ENCODE assay signal across 25 cellular contexts in the genomic region with DNA sequence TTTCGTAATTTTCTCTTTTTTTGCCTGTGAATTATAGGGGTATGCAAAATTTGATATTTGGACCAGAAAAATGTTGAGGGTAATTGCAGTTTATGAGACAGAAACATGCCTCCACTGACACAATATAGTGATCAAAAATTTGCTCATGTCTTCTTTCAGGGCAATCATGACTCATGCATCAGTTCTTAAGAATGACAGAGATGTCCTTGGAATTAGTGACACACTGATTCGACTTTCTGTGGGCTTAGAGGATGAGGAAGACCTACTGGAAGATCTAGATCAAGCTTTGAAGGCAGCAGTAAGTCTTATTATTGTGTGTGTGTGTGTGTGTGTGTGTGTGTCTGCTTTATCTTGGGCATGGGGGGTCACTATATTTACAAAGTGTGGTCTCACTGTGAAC. TPM values are rescaled to one million over a fixed set of nuclear protein-coding genes. Genes with fewer than 3 reads are reported as not detected.
DNase-seq lines count a peak whose midpoint lies in the region; ATAC-seq lines count a peak whose summit lies in the region.
"Had no signal": no experiment of that assay in that cellular context is flagged by ENCODE, and none has a peak within 500 bp of the region (broad histone marks: within the 10 kb centered on the region; RNA-seq: fewer than 3 reads in every experiment).

No MANE protein-coding gene starts in this region.

- no peak overlapping the region for H3K18ac ChIP-seq in mesenchymal stem cell (ENCODE audit: low read depth in 1 of 2, low read length in 2 of 2)

- H3K36me3 Mint-ChIP-seq in activated CD4-positive, alpha-beta memory T cell treated with anti-CD3 and anti-CD28 coated beads for 36 hours, result peaks cover 21% of the 10 kb centered on the region
- H3K36me3 Mint-ChIP-seq in activated CD4-positive, alpha-beta memory T cell treated with anti-CD3 and anti-CD28 coated beads, Interleukin-2, amount 10 ng/mL, durations not matched to agents 7 days and 5 days (ENCODE audit: low read depth), result peaks cover 6% of the 10 kb centered on the region
- H3K36me3 Mint-ChIP-seq in activated T-helper 2 cell treated with anti-CD3 and anti-CD28 coated beads, Interferon-gamma antibody, Interleukin-2, Interleukin-4, amounts not matched to agents 10 μg/mL and 5 μg/mL and 100 μg/mL, durations not matched to agents 14 hours and 24 hours and 36 hours (ENCODE audit: low read depth), result peaks cover 49% of the 10 kb centered on the region

- H3K79me1 ChIP-seq in mesenchymal stem cell (replicated peaks; ENCODE audit: low read length, poor library complexity, severe bottlenecking), result no peaks in the 10 kb centered on the region

- intact Hi-C loops in activated CD4-positive, alpha-beta memory T cell treated with anti-CD3 and anti-CD28 coated beads for 36 hours (cut with micrococcal nuclease), result loop anchor here (1.0 to 2.0 kb wide), 3 partner anchors 14 to 66 kb away; a partner anchor contains a TSS
- intact Hi-C loops in activated T-helper 2 cell treated with anti-CD3 and anti-CD28 coated beads, Interferon-gamma antibody, Interleukin-2, Interleukin-4, amounts not matched to agents 10 μg/mL and 5 μg/mL and 100 μg/mL, durations not matched to agents 14 hours and 24 hours and 36 hours (cut with micrococcal nuclease), result no loop called here

- H4K8ac ChIP-seq in mesenchymal stem cell (ENCODE audit: low read length), result no peak overlapping the region

- H3K23ac ChIP-seq in mesenchymal stem cell (ENCODE audit: low read length in 2 of 2), result no peak overlapping the region

- peaks cover 11% of the 10 kb centered on the region for H3K4me1 Mint-ChIP-seq in activated CD4-positive, alpha-beta memory T cell treated with anti-CD3 and anti-CD28 coated beads for 36 hours (ENCODE audit: low read depth)
- peaks cover 5% of the 10 kb centered on the region for H3K4me1 Mint-ChIP-seq in activated CD4-positive, alpha-beta memory T cell treated with anti-CD3 and anti-CD28 coated beads, Interleukin-2, amount 10 ng/mL, durations not matched to agents 7 days and 5 days
- peaks cover 24% of the 10 kb centered on the region for H3K4me1 Mint-ChIP-seq in activated T-helper 2 cell treated with anti-CD3 and anti-CD28 coated beads, Interferon-gamma antibody, Interleukin-2, Interleukin-4, amounts not matched to agents 10 μg/mL and 5 μg/mL and 100 μg/mL, durations not matched to agents 14 hours and 24 hours and 36 hours (ENCODE audit: low read depth)
- H3K4me1 Mint-ChIP-seq: CD4-positive, CD25-positive, alpha-beta regulatory T cell had no signal

- H3K36me3 ChIP-seq in mesenchymal stem cell (ENCODE audit: control insufficient read depth in 1 of 2, insufficient read depth in 2 of 2, low read depth in 1 of 2, low read length in 2 of 2), result peaks cover 0 to 13% of the 10 kb centered on the region in 2 experiments

- no peaks in the 10 kb centered on the region for H3K9me3 Mint-ChIP-seq in activated CD4-positive, alpha-beta memory T cell treated with anti-CD3 and anti-CD28 coated beads for 36 hours
- H3K9me3 Mint-ChIP-seq in activated CD4-positive, alpha-beta memory T cell treated with anti-CD3 and anti-CD28 coated beads, Interleukin-2, amount 10 ng/mL, durations not matched to agents 7 days and 5 days, result no peaks in the 10 kb centered on the region
- H3K9me3 Mint-ChIP-seq in activated T-helper 2 cell treated with anti-CD3 and anti-CD28 coated beads, Interferon-gamma antibody, Interleukin-2, Interleukin-4, amounts not matched to agents 10 μg/mL and 5 μg/mL and 100 μg/mL, durations not matched to agents 14 hours and 24 hours and 36 hours, result no peaks in the 10 kb centered on the region
- H3K9me3 Mint-ChIP-seq: CD4-positive, CD25-positive, alpha-beta regulatory T cell had no signal

- H3K27ac ChIP-seq in mesenchymal stem cell (ENCODE audit: low read length, poor library complexity, severe bottlenecking), result no peak overlapping the region
- H3K27ac ChIP-seq: epithelial cell of prostate, gastrocnemius medialis, VCaP had no signal

- no peak overlapping the region for H3K9ac ChIP-seq in mesenchymal stem cell (ENCODE audit: low read length)

- H2BK120ac ChIP-seq in mesenchymal stem cell (ENCODE audit: low read depth, low read length), result no peak overlapping the region

- H2AFZ ChIP-seq in mesenchymal stem cell (ENCODE audit: low read depth, low read length), result no peak overlapping the region

- WGBS in mesenchymal stem cell, result 68% methylated on average over 1 of the region's 2 CpGs

- ATAC-seq in GM18502 (IDR thresholded peaks at IDR 0.05; ENCODE audit: poor library complexity, unreplicated experiment), result no peak
- ATAC-seq: gastrocnemius medialis had no signal

- no peak overlapping the region for H3K4me3 Mint-ChIP-seq in activated CD4-positive, alpha-beta memory T cell treated with anti-CD3 and anti-CD28 coated beads for 36 hours
- H3K4me3 Mint-ChIP-seq in activated CD4-positive, alpha-beta memory T cell treated with anti-CD3 and anti-CD28 coated beads, Interleukin-2, amount 10 ng/mL, durations not matched to agents 7 days and 5 days, result no peak overlapping the region
- H3K4me3 Mint-ChIP-seq in activated T-helper 2 cell treated with anti-CD3 and anti-CD28 coated beads, Interferon-gamma antibody, Interleukin-2, Interleukin-4, amounts not matched to agents 10 μg/mL and 5 μg/mL and 100 μg/mL, durations not matched to agents 14 hours and 24 hours and 36 hours (ENCODE audit: low read depth), result no peak overlapping the region
- H3K4me3 Mint-ChIP-seq: CD4-positive, CD25-positive, alpha-beta regulatory T cell had no signal

- no peak overlapping the region for H3K4ac ChIP-seq in mesenchymal stem cell (ENCODE audit: low read depth in 1 of 2, low read length in 2 of 2)

- no peak overlapping the region for H3K14ac ChIP-seq in mesenchymal stem cell (ENCODE audit: low read length in 2 of 2)

- H3K27me3 Mint-ChIP-seq in activated CD4-positive, alpha-beta memory T cell treated with anti-CD3 and anti-CD28 coated beads for 36 hours, result no peaks in the 10 kb centered on the region
- no peaks in the 10 kb centered on the region for H3K27me3 Mint-ChIP-seq in activated CD4-positive, alpha-beta memory T cell treated with anti-CD3 and anti-CD28 coated beads, Interleukin-2, amount 10 ng/mL, durations not matched to agents 7 days and 5 days
- no peaks in the 10 kb centered on the region for H3K27me3 Mint-ChIP-seq in activated T-helper 2 cell treated with anti-CD3 and anti-CD28 coated beads, Interferon-gamma antibody, Interleukin-2, Interleukin-4, amounts not matched to agents 10 μg/mL and 5 μg/mL and 100 μg/mL, durations not matched to agents 14 hours and 24 hours and 36 hours (ENCODE audit: low read depth)
- H3K27me3 Mint-ChIP-seq: CD4-positive, CD25-positive, alpha-beta regulatory T cell had no signal

- no peak overlapping the region for H3K4me2 ChIP-seq in mesenchymal stem cell (ENCODE audit: low read length, poor library complexity, severe bottlenecking)

- no peak overlapping the region for H3K4me3 ChIP-seq in mesenchymal stem cell (ENCODE audit: insufficient read depth in 1 of 2, low read depth in 1 of 2, low read length in 2 of 2)
- H3K4me3 ChIP-seq: gastrocnemius medialis had no signal

- H4K91ac ChIP-seq in mesenchymal stem cell (ENCODE audit: low read length), result no peak overlapping the region

- H3K27me3 ChIP-seq in mesenchymal stem cell (ENCODE audit: control insufficient read depth in 1 of 2, insufficient read depth in 1 of 2, low read length in 2 of 2), result no peaks in the 10 kb centered on the region
- H3K27me3 ChIP-seq: gastrocnemius medialis had no signal

- H3K27ac Mint-ChIP-seq in activated CD4-positive, alpha-beta memory T cell treated with anti-CD3 and anti-CD28 coated beads for 36 hours, result peak overlapping the region; percentile 3
- H3K27ac Mint-ChIP-seq in activated CD4-positive, alpha-beta memory T cell treated with anti-CD3 and anti-CD28 coated beads, Interleukin-2, amount 10 ng/mL, durations not matched to agents 7 days and 5 days, result no peak overlapping the region
- H3K27ac Mint-ChIP-seq in activated T-helper 2 cell treated with anti-CD3 and anti-CD28 coated beads, Interferon-gamma antibody, Interleukin-2, Interleukin-4, amounts not matched to agents 10 μg/mL and 5 μg/mL and 100 μg/mL, durations not matched to agents 14 hours and 24 hours and 36 hours, result peak overlapping the region; percentile 82
- H3K27ac Mint-ChIP-seq: CD4-positive, CD25-positive, alpha-beta regulatory T cell had no signal

- H3K9me3 ChIP-seq in mesenchymal stem cell (ENCODE audit: control insufficient read depth, low read length), result no peaks in the 10 kb centered on the region
- H3K9me3 ChIP-seq: gastrocnemius medialis had no signal

- no peak overlapping the region for H2BK15ac ChIP-seq in mesenchymal stem cell (ENCODE audit: low read depth, poor library complexity, severe bottlenecking)

- POLR2A ChIA-PET in activated CD4-positive, alpha-beta memory T cell treated with anti-CD3 and anti-CD28 coated beads for 36 hours (lab: Charles Lee), result interaction anchor here (0.6 to 1.9 kb wide), 3 partner anchors 13 to 27 kb away, joined by 3 to 20 read pairs (median 6); a partner anchor contains a TSS
- POLR2A ChIA-PET in activated CD4-positive, alpha-beta memory T cell treated with anti-CD3 and anti-CD28 coated beads, Interleukin-2, amount 10 ng/mL, durations not matched to agents 7 days and 5 days (lab: Charles Lee), result interaction anchor here (0.7 to 1.6 kb wide), 2 partner anchors 60 to 84 kb away, joined by 3 to 7 read pairs; a partner anchor contains a TSS

- no peak for DNase-seq in activated CD4-positive, alpha-beta memory T cell treated with anti-CD3 and anti-CD28 coated beads for 36 hours
- DNase-seq in activated CD4-positive, alpha-beta memory T cell treated with anti-CD3 and anti-CD28 coated beads, Interleukin-2, amount 10 ng/mL, durations not matched to agents 7 days and 5 days, result no peak
- DNase-seq in ELR (ENCODE audit: low read depth) (peak; percentile 37), mesenchymal stem cell (peak; percentile 16), T1000 (lab: John Stamatoyannopoulos, UW) (no peak), NAMALWA (ENCODE audit: low spot score) (no peak)
- DNase-seq in activated T-helper 2 cell treated with anti-CD3 and anti-CD28 coated beads, Interferon-gamma antibody, Interleukin-2, Interleukin-4, amounts not matched to agents 10 μg/mL and 5 μg/mL and 100 μg/mL, durations not matched to agents 14 hours and 24 hours and 36 hours (ENCODE audit: low spot score), result no peak
- DNase-seq: activated CD8-positive, alpha-beta memory T cell treated with anti-CD3 and anti-CD28 coated beads for 24 hours; activated gamma-delta T cell treated with Interleukin-2 at 50 U/mL for 16 hours; anterior cingulate cortex; CD4-positive, CD25-positive, alpha-beta regulatory T cell; gastrocnemius medialis; H7; KG1; kidney; NCI-H1092; NCI-H1930; NCI-H2227 treated with DMSO at 0.1 percent for 48 hours; occipital lobe; SIG-M5; stimulated activated CD8-positive, alpha-beta memory T cell treated with anti-CD3 and anti-CD28 coated beads, Interleukin-4, amount 100 ng/mL, for 48 hours; substantia nigra had no signal

- no peak overlapping the region for H2BK5ac ChIP-seq in mesenchymal stem cell (ENCODE audit: low read depth, low read length, poor library complexity, severe bottlenecking)

- H2BK12ac ChIP-seq in mesenchymal stem cell (ENCODE audit: low read length in 2 of 2), result no peak overlapping the region

- H2AK5ac ChIP-seq in mesenchymal stem cell (ENCODE audit: low read length, severe bottlenecking), result no peak overlapping the region

- CTCF ChIA-PET in activated CD4-positive, alpha-beta memory T cell treated with anti-CD3 and anti-CD28 coated beads for 36 hours (lab: Charles Lee), result no interaction called here
- CTCF ChIA-PET in activated CD4-positive, alpha-beta memory T cell treated with anti-CD3 and anti-CD28 coated beads, Interleukin-2, amount 10 ng/mL, durations not matched to agents 7 days and 5 days (lab: Charles Lee), result no interaction called here

- peaks cover 3% of the 10 kb centered on the region for H3K4me1 ChIP-seq in mesenchymal stem cell (ENCODE audit: control insufficient read depth, insufficient read depth, low read depth, low read length)

RNA-seq across cellular contexts. Expression of a gene that starts 27.5 kb away (rescaled TPM):
- 10 to 100 TPM; 23.0 to 26.0 TPM for total RNA-seq in activated CD4-positive, alpha-beta memory T cell treated with anti-CD3 and anti-CD28 coated beads for 36 hours
- 10 to 100 TPM; 14.6 to 16.6 TPM for total RNA-seq in activated CD4-positive, alpha-beta memory T cell treated with anti-CD3 and anti-CD28 coated beads, Interleukin-2, amount 10 ng/mL, durations not matched to agents 7 days and 5 days
- total RNA-seq in activated T-helper 2 cell treated with anti-CD3 and anti-CD28 coated beads, Interferon-gamma antibody, Interleukin-2, Interleukin-4, amounts not matched to agents 10 μg/mL and 5 μg/mL and 100 μg/mL, durations not matched to agents 14 hours and 24 hours and 36 hours, result 12.3 and 12.9 TPM in 2 replicates
- 5.9 TPM for polyA plus RNA-seq in mesenchymal stem cell (2013, experiment 1 of 2)
- polyA plus RNA-seq in mesenchymal stem cell (2013, experiment 2 of 2), result 6.1 TPM

Comparison
In these comparisons a context has a peak if more than half of its experiments do, and no peak if none do; other contexts are left out.
1. DNase-seq: peak in ELR (single experiment) and mesenchymal stem cell (single experiment); none in activated CD4-positive, alpha-beta memory T cell treated with anti-CD3 and anti-CD28 coated beads for 36 hours (single experiment), activated CD4-positive, alpha-beta memory T cell treated with anti-CD3 and anti-CD28 coated beads, Interleukin-2, amount 10 ng/mL, durations not matched to agents 7 days and 5 days (single experiment), activated T-helper 2 cell treated with anti-CD3 and anti-CD28 coated beads, Interferon-gamma antibody, Interleukin-2, Interleukin-4, amounts not matched to agents 10 μg/mL and 5 μg/mL and 100 μg/mL, durations not matched to agents 14 hours and 24 hours and 36 hours (single experiment), T1000 (single experiment) and NAMALWA (single experiment).